1 cellular context compared by ENCODE assay signal in the genomic region with DNA sequence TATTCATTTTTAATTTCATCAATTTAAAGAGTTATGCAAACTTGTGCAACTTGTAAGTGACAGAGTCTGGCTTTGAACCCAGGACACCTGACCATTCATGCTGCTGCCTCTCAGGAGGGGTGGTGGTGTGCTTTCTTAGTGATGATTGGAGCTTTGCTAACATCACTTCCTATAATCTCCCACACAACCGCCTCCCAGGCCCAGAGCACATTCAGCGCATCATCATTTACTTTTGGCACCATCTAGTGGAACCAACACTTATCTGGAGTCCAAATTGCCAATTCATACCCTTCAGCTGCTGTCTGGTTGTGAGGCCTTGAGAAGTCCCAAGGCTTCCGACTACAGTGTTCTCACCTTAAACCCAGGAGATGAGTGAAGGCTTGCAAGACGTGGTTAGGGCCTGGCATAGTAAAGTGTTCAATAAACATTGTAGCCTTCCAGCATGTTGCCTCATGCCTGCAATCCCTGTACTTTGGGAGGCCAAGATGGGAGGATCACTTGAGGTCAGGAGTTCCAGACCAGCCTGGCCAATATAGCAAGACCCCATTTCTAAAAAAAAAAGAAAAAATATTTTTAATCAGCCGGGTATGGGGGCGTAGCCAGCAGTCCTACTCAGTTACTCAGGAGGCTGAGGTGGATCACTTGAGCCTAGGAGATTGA.
TF ChIP-seq lines count a peak whose summit lies in the region.

No MANE protein-coding gene starts in this region.

TF ChIP-seq in K562, 482 proteins besides CTCF, POLR2A, EP300 and RAD21 (continued from another document and continues in another):
- TF ChIP-seq, protein P1, sequence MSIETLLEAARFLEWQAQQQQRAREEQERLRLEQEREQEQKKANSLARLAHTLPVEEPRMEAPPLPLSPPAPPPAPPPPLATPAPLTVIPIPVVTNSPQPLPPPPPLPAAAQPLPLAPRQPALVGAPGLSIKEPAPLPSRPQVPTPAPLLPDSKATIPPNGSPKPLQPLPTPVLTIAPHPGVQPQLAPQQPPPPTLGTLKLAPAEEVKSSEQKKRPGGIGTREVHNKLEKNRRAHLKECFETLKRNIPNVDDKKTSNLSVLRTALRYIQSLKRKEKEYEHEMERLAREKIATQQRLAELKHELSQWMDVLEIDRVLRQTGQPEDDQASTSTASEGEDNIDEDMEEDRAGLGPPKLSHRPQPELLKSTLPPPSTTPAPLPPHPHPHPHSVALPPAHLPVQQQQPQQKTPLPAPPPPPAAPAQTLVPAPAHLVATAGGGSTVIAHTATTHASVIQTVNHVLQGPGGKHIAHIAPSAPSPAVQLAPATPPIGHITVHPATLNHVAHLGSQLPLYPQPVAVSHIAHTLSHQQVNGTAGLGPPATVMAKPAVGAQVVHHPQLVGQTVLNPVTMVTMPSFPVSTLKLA (conservative IDR thresholded peaks at IDR 0.05): peak in 1 of 2 experiments; percentile 22; a peak in 1 of 4 replicates
- TF ChIP-seq, protein P2, sequence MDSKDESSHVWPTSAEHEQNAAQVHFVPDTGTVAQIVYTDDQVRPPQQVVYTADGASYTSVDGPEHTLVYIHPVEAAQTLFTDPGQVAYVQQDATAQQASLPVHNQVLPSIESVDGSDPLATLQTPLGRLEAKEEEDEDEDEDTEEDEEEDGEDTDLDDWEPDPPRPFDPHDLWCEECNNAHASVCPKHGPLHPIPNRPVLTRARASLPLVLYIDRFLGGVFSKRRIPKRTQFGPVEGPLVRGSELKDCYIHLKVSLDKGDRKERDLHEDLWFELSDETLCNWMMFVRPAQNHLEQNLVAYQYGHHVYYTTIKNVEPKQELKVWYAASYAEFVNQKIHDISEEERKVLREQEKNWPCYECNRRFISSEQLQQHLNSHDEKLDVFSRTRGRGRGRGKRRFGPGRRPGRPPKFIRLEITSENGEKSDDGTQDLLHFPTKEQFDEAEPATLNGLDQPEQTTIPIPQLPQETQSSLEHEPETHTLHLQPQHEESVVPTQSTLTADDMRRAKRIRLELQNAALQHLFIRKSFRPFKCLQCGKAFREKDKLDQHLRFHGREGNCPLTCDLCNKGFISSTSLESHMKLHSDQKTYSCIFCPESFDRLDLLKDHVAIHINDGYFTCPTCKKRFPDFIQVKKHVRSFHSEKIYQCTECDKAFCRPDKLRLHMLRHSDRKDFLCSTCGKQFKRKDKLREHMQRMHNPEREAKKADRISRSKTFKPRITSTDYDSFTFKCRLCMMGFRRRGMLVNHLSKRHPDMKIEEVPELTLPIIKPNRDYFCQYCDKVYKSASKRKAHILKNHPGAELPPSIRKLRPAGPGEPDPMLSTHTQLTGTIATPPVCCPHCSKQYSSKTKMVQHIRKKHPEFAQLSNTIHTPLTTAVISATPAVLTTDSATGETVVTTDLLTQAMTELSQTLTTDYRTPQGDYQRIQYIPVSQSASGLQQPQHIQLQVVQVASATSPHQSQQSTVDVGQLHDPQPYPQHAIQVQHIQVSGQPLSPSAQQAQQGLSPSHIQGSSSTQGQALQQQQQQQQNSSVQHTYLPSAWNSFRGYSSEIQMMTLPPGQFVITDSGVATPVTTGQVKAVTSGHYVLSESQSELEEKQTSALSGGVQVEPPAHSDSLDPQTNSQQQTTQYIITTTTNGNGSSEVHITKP (IDR thresholded peaks at IDR 0.05; ENCODE audit: partially characterized antibody): no peak
- TF ChIP-seq L3MBTL2 (IDR thresholded peaks at IDR 0.05) (0 out of 2 replicates have a peak, but pooled peaks have one; percentile 19), SMARCC2 (IDR thresholded peaks at IDR 0.05; ENCODE audit: low read depth) (no peak), MAFG (tag; conservative IDR thresholded peaks at IDR 0.05) (peak; percentile 53), PHF8 (IDR thresholded peaks at IDR 0.05; ENCODE audit: borderline replicate concordance, low read length) (no peak), BCOR (IDR thresholded peaks at IDR 0.05) (peak; percentile 76), HOMEZ (CRISPR knock-in tag; IDR thresholded peaks at IDR 0.05) (no peak), E2F6 (IDR thresholded peaks at IDR 0.05; ENCODE audit: borderline replicate concordance in 1 of 2, extremely low read depth in 1 of 2, insufficient read depth in 1 of 2, insufficient read length in 1 of 2, low read depth in 1 of 2, low read length in 1 of 2, poor library complexity in 1 of 2, severe bottlenecking in 1 of 2) (peak in 1 of 2 experiments; percentile 39), SETDB1 (IDR thresholded peaks at IDR 0.05; ENCODE audit: low read length) (no peak), TAF15 (IDR thresholded peaks at IDR 0.05; ENCODE audit: low read depth, low read length) (no peak), MAFK (IDR thresholded peaks at IDR 0.05; ENCODE audit: low read length) (peak; percentile 43; the same call in 1 of the 2 replicates), SMARCA5 (IDR thresholded peaks at IDR 0.05) (peak; percentile 22; the same call in 1 of the 2 replicates), DIDO1 (tag; IDR thresholded peaks at IDR 0.05; ENCODE audit: low read depth) (no peak), MAFF (IDR thresholded peaks at IDR 0.05; ENCODE audit: low read length) (peak; percentile 49; the same call in 1 of the 2 replicates), PRPF4 (IDR thresholded peaks at IDR 0.05; ENCODE audit: insufficient read depth, low read depth, low read length, poor library complexity, severe bottlenecking) (no peak), ZNF184 (CRISPR knock-in tag; IDR thresholded peaks at IDR 0.05) (no peak), CCNT2 (IDR thresholded peaks at IDR 0.05; ENCODE audit: borderline replicate concordance, extremely low read depth, insufficient read length, low read depth, low read length) (no peak), ZNF780A (CRISPR knock-in tag; IDR thresholded peaks at IDR 0.05) (no peak), SLC30A9 (CRISPR knock-in tag; IDR thresholded peaks at IDR 0.05) (no peak), TBL1XR1 (IDR thresholded peaks at IDR 0.05; ENCODE audit: low read length in 2 of 2) (no peak), CREB3 (tag; conservative IDR thresholded peaks at IDR 0.05; ENCODE audit: low read depth) (no peak), ELF1 (tag; IDR thresholded peaks at IDR 0.05) (peak; percentile 30; the same call in 1 of the 2 replicates), COPS2 (conservative IDR thresholded peaks at IDR 0.05) (no peak), CCAR2 (IDR thresholded peaks at IDR 0.05; ENCODE audit: low read depth, low read length) (no peak), DEAF1 (CRISPR knock-in tag; IDR thresholded peaks at IDR 0.05) (peak; percentile 47; the same call in 1 of the 2 replicates), ATF1 (CRISPR knock-in tag; IDR thresholded peaks at IDR 0.05) (no peak), ATF1 (tag; IDR thresholded peaks at IDR 0.05) (peak; percentile 63), ZNF121 (CRISPR knock-in tag; conservative IDR thresholded peaks at IDR 0.05) (peak; percentile 99), KDM4B (IDR thresholded peaks at IDR 0.05; ENCODE audit: borderline replicate concordance in 2 of 2, low read depth in 1 of 2) (no peak), BMI1 (IDR thresholded peaks at IDR 0.05; ENCODE audit: low read length) (no peak), RBM25 (IDR thresholded peaks at IDR 0.05; ENCODE audit: low read depth, low read length, severe bottlenecking) (peak; percentile 28), PURB (CRISPR knock-in tag; IDR thresholded peaks at IDR 0.05; ENCODE audit: low read depth) (no peak), CTBP1 (IDR thresholded peaks at IDR 0.05; ENCODE audit: borderline replicate concordance) (peak; percentile 34; the same call in 1 of the 2 replicates), RFX7 (CRISPR knock-in tag; IDR thresholded peaks at IDR 0.05) (no peak), TGIF2 (CRISPR knock-in tag; IDR thresholded peaks at IDR 0.05) (no peak), SMC3 (conservative IDR thresholded peaks at IDR 0.05; ENCODE audit: insufficient read depth, low read depth, low read length) (0 out of 2 replicates have a peak, but pooled peaks have one; percentile 40), RFX1 (IDR thresholded peaks at IDR 0.05) (no peak), SOX6 (IDR thresholded peaks at IDR 0.05) (no peak), U2AF2 (optimal IDR thresholded peaks at IDR 0.05; ENCODE audit: low read depth, low read length) (no peak), PHF20 (IDR thresholded peaks at IDR 0.05; ENCODE audit: partially characterized antibody) (no peak)
- TF ChIP-seq, protein P3, sequence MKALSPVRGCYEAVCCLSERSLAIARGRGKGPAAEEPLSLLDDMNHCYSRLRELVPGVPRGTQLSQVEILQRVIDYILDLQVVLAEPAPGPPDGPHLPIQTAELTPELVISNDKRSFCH (CRISPR knock-in tag; IDR thresholded peaks at IDR 0.05): no peak
- TF ChIP-seq, protein P3 (tag; IDR thresholded peaks at IDR 0.05): no peak
- TF ChIP-seq, protein P4, sequence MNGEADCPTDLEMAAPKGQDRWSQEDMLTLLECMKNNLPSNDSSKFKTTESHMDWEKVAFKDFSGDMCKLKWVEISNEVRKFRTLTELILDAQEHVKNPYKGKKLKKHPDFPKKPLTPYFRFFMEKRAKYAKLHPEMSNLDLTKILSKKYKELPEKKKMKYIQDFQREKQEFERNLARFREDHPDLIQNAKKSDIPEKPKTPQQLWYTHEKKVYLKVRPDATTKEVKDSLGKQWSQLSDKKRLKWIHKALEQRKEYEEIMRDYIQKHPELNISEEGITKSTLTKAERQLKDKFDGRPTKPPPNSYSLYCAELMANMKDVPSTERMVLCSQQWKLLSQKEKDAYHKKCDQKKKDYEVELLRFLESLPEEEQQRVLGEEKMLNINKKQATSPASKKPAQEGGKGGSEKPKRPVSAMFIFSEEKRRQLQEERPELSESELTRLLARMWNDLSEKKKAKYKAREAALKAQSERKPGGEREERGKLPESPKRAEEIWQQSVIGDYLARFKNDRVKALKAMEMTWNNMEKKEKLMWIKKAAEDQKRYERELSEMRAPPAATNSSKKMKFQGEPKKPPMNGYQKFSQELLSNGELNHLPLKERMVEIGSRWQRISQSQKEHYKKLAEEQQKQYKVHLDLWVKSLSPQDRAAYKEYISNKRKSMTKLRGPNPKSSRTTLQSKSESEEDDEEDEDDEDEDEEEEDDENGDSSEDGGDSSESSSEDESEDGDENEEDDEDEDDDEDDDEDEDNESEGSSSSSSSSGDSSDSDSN (IDR thresholded peaks at IDR 0.05; ENCODE audit: borderline replicate concordance in 1 of 2, low read depth in 2 of 2, low read length in 2 of 2): no peak
- TF ChIP-seq, protein P5, sequence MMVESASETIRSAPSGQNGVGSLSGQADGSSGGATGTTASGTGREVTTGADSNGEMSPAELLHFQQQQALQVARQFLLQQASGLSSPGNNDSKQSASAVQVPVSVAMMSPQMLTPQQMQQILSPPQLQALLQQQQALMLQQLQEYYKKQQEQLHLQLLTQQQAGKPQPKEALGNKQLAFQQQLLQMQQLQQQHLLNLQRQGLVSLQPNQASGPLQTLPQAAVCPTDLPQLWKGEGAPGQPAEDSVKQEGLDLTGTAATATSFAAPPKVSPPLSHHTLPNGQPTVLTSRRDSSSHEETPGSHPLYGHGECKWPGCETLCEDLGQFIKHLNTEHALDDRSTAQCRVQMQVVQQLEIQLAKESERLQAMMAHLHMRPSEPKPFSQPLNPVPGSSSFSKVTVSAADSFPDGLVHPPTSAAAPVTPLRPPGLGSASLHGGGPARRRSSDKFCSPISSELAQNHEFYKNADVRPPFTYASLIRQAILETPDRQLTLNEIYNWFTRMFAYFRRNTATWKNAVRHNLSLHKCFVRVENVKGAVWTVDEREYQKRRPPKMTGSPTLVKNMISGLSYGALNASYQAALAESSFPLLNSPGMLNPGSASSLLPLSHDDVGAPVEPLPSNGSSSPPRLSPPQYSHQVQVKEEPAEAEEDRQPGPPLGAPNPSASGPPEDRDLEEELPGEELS (CRISPR knock-in tag; IDR thresholded peaks at IDR 0.05; ENCODE audit: borderline replicate concordance): no peak
